ENCODE assay signal across 8 cellular contexts in the genomic region with DNA sequence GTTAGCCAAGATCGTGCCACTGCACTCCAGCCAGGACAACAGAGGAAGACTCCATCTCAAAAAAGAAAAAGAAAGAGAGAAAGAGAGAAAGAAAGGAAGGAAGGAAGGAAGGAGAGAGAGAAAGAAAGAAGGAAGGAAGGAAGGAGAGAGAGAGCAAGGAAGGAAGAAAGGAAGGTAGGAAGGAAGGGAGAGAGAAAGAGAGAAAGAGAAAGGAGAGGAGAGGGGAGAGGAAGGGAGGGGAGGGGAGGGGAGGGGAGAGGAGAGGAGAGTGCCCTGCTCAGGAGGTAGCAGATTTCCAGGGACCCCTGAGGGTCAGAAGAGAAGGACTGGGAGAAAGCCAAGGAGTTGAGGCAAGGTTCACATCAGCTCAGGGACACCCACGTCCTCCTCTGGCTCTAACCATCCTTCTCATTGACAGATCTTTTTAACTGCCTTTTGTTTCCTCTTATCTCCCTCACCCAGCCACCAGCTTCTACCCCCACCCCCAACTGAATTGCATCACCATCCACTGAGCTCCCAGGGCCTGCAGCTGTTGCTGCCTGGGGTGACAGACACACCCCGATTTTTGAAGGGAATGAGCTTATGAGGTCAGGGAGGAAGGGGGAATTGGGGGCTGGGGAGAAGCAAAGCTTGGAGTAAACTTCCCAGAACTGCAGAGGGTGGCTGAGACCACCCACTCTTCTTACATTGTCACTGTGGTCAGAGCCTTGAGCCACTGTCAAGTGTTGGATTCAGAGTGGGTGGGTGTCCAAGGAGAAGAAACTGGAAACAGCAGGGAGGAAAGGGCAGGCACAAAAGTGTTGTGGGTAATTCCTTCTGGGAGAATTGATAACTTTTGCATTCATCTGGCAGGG.
DNase-seq lines count a peak whose midpoint lies in the region; ATAC-seq lines count a peak whose summit lies in the region.

No MANE protein-coding gene starts in this region.

- H3K9ac ChIP-seq in iPS-18a (ENCODE audit: low read length) = no peak overlapping the region

- no peaks in the 10 kb centered on the region for H3K9me3 Mint-ChIP-seq in activated CD4-positive, alpha-beta memory T cell treated with anti-CD3 and anti-CD28 coated beads, Interleukin-2, amount 10 ng/mL, durations not matched to agents 7 days and 5 days

- peak overlapping the region; percentile 58 for H3K27ac Mint-ChIP-seq in activated CD4-positive, alpha-beta memory T cell treated with anti-CD3 and anti-CD28 coated beads, Interleukin-2, amount 10 ng/mL, durations not matched to agents 7 days and 5 days

- CTCF ChIA-PET in activated CD4-positive, alpha-beta memory T cell treated with anti-CD3 and anti-CD28 coated beads, Interleukin-2, amount 10 ng/mL, durations not matched to agents 7 days and 5 days (lab: Charles Lee) = interaction anchor here (1.6 to 2.0 kb wide), 2 partner anchors 97 to 157 kb away, joined by 4 to 5 read pairs; no protein-coding TSS in a partner anchor

- peaks cover 32% of the 10 kb centered on the region for H3K4me1 Mint-ChIP-seq in activated CD4-positive, alpha-beta memory T cell treated with anti-CD3 and anti-CD28 coated beads, Interleukin-2, amount 10 ng/mL, durations not matched to agents 7 days and 5 days

- H3K9me3 ChIP-seq in iPS-18a (ENCODE audit: control insufficient read depth, low read depth, low read length) = no peaks in the 10 kb centered on the region

- H3K36me3 ChIP-seq in iPS-18a (ENCODE audit: control insufficient read depth, low read depth, low read length) = no peaks in the 10 kb centered on the region

- DNase-seq in stimulated activated CD4-positive, alpha-beta T cell treated with anti-CD3 and anti-CD28 coated beads, Interleukin-15, amount 100 ng/mL, for 24 hours = peak; percentile 5
- no peak for DNase-seq in stimulated activated CD4-positive, alpha-beta T cell treated with anti-CD3 and anti-CD28 coated beads, Interleukin-4, amount 100 ng/mL, for 1 hour
- peak; percentile 21 for DNase-seq in activated CD4-positive, alpha-beta memory T cell treated with anti-CD3 and anti-CD28 coated beads, Interleukin-2, amount 10 ng/mL, durations not matched to agents 7 days and 5 days
- DNase-seq in ureter (ENCODE audit: low spot score) (peak; percentile 58), NCI-H2029 treated with DMSO at 0.1 percent for 48 hours (lab: John Stamatoyannopoulos, UW) (no peak)

- POLR2A ChIA-PET in activated CD4-positive, alpha-beta memory T cell treated with anti-CD3 and anti-CD28 coated beads, Interleukin-2, amount 10 ng/mL, durations not matched to agents 7 days and 5 days (lab: Charles Lee) = no interaction called here

- H3K4me1 ChIP-seq in iPS-18a (ENCODE audit: control insufficient read depth, low read depth, low read length) = peaks cover 12% of the 10 kb centered on the region

- peak overlapping the region; percentile 21 for H3K4me3 ChIP-seq in iPS-18a (ENCODE audit: low read length)

- ATAC-seq in HG03159 (IDR thresholded peaks at IDR 0.05; ENCODE audit: unreplicated experiment) (no peak), HG03469 (IDR thresholded peaks at IDR 0.05; ENCODE audit: unreplicated experiment) (no peak)

- H3K36me3 Mint-ChIP-seq in activated CD4-positive, alpha-beta memory T cell treated with anti-CD3 and anti-CD28 coated beads, Interleukin-2, amount 10 ng/mL, durations not matched to agents 7 days and 5 days (ENCODE audit: low read depth) = no peaks in the 10 kb centered on the region

- H3K27ac ChIP-seq in iPS-18a (ENCODE audit: low read length) = no peak overlapping the region

- H3K4me3 Mint-ChIP-seq in activated CD4-positive, alpha-beta memory T cell treated with anti-CD3 and anti-CD28 coated beads, Interleukin-2, amount 10 ng/mL, durations not matched to agents 7 days and 5 days = no peak overlapping the region

- no peaks in the 10 kb centered on the region for H3K27me3 ChIP-seq in iPS-18a (ENCODE audit: control insufficient read depth, insufficient read depth, low read length)

- peaks cover 1% of the 10 kb centered on the region for H3K27me3 Mint-ChIP-seq in activated CD4-positive, alpha-beta memory T cell treated with anti-CD3 and anti-CD28 coated beads, Interleukin-2, amount 10 ng/mL, durations not matched to agents 7 days and 5 days

Comparison
In these comparisons a context has a peak if more than half of its experiments do, and no peak if none do; other contexts are left out.
1. DNase-seq: peak in stimulated activated CD4-positive, alpha-beta T cell treated with anti-CD3 and anti-CD28 coated beads, Interleukin-15, amount 100 ng/mL, for 24 hours (single experiment), activated CD4-positive, alpha-beta memory T cell treated with anti-CD3 and anti-CD28 coated beads, Interleukin-2, amount 10 ng/mL, durations not matched to agents 7 days and 5 days (single experiment) and ureter (single experiment); none in stimulated activated CD4-positive, alpha-beta T cell treated with anti-CD3 and anti-CD28 coated beads, Interleukin-4, amount 100 ng/mL, for 1 hour (single experiment) and NCI-H2029 treated with DMSO at 0.1 percent for 48 hours (single experiment).